In the genomic region with DNA sequence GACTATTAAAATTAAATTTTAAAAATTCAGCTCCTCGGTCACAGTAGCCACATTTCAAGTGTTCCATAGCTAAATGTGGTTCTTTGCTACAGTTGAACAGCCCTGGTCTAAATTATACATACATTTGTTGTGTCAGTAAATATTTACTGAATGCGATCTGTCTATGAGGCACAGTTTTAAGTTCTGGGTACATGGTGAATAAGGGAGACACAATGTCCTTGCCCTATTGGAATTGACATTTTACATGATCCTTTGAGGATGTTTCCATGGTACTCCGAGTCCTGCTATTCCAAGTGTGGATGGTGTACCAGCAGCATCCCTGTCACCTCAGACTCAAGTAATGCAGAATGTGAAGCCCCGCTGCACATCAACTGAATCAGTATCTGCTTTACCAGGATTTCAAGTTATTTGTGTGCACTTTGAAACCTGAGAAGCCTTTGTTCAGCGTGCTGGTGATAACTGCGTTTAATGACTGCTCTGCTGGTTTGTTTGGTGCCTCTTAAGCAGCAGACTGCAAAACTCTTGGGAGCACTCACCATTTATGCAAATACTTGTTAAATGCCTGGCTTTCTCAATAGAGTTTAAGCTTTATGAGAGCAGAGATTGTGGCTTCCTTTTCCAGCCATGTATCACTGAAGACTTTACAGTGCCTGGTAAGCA, we compare ENCODE assay signal across 8 cellular contexts. TPM values are rescaled to one million over a fixed set of nuclear protein-coding genes. Genes with fewer than 3 reads are reported as not detected.
A peak's percentile ranks its signal among the peaks of the same experiment; 100 is the strongest.
DNase-seq lines count a peak whose midpoint lies in the region; ATAC-seq and TF ChIP-seq lines count a peak whose summit lies in the region.

No MANE protein-coding gene starts in this region.

- peaks cover 0 to 3% of the 10 kb centered on the region in 2 donors for H3K9me3 ChIP-seq in lung (ENCODE audit: control insufficient read depth in 2 of 2, insufficient read depth in 1 of 2, low read length in 1 of 2)

- no peak overlapping the region for H3K27ac Mint-ChIP-seq in activated naive CD8-positive, alpha-beta T cell treated with anti-CD3 and anti-CD28 coated beads for 36 hours

- TF ChIP-seq CTCF in LNCaP clone FGC (IDR thresholded peaks at IDR 0.05; ENCODE audit: control insufficient read depth, extremely low read depth, insufficient read depth), result no peak
- TF ChIP-seq CTCF in lung (IDR thresholded peaks at IDR 0.05; ENCODE audit: control extremely low read depth, extremely low read depth), result no peak

- peaks cover 27% of the 10 kb centered on the region for H3K4me1 Mint-ChIP-seq in activated naive CD8-positive, alpha-beta T cell treated with anti-CD3 and anti-CD28 coated beads for 36 hours

- H3K27me3 Mint-ChIP-seq in activated naive CD8-positive, alpha-beta T cell treated with anti-CD3 and anti-CD28 coated beads for 36 hours, result peaks cover 13% of the 10 kb centered on the region

- no peak for ATAC-seq in lung (ENCODE audit: insufficient read depth, low FRiP score)

- no peaks in the 10 kb centered on the region for H3K27me3 ChIP-seq in lung (ENCODE audit: control insufficient read depth, insufficient read depth)

- H3K36me3 Mint-ChIP-seq in activated naive CD8-positive, alpha-beta T cell treated with anti-CD3 and anti-CD28 coated beads for 36 hours, result peaks cover 34% of the 10 kb centered on the region

- peak overlapping the region; percentile 81 for H3K4me3 Mint-ChIP-seq in activated naive CD8-positive, alpha-beta T cell treated with anti-CD3 and anti-CD28 coated beads for 36 hours

- in situ Hi-C loops in Caki2 (cut with HindIII; ENCODE audit: low pct_unique_long_range_greater_than_20kb, low sequenced_read_pairs), result no loop called here

- no peaks in the 10 kb centered on the region for H3K36me3 ChIP-seq in lung (ENCODE audit: control insufficient read depth in 2 of 2, insufficient read depth in 2 of 2, low read length in 2 of 2)

- peaks cover 7 to 11% of the 10 kb centered on the region in 2 donors for H3K4me1 ChIP-seq in lung (ENCODE audit: control insufficient read depth in 2 of 2, insufficient read depth in 2 of 2, low read length in 2 of 2)

- H3K9me3 Mint-ChIP-seq in activated naive CD8-positive, alpha-beta T cell treated with anti-CD3 and anti-CD28 coated beads for 36 hours, result peaks cover 20% of the 10 kb centered on the region

- WGBS in lung, 2 donors, result 66 to 83% methylated on average over 6 of the region's 6 CpGs

- DNase-seq in Caki2 (ENCODE audit: low read depth) (peak; percentile 27), LNCaP clone FGC (ENCODE audit: low read depth) (peak; percentile 84), lung (ENCODE audit: low spot score) (no peak), GF-D8 (lab: John Stamatoyannopoulos, UW) (no peak), cortex of kidney (lab: John Stamatoyannopoulos, UW) (no peak), dedifferentiated amniotic fluid mesenchymal stem cell (ENCODE audit: extremely low spot score) (no peak)
- no peak for DNase-seq in activated naive CD8-positive, alpha-beta T cell treated with anti-CD3 and anti-CD28 coated beads for 36 hours
- DNase-seq in activated effector memory CD4-positive, alpha-beta T cell treated with anti-CD3 and anti-CD28 coated beads, Interleukin-2, amount 50 U/mL, for 16 hours, result no peak

- peak overlapping the region; percentile 77 for H3K4me3 ChIP-seq in LNCaP clone FGC (ENCODE audit: low read depth, low read length)
- no peak overlapping the region for H3K4me3 ChIP-seq in lung

- H3K27ac ChIP-seq in lung (ENCODE audit: low read depth in 1 of 2, low read length in 1 of 2), result peak overlapping the region; percentile 39 to 47

RNA-seq across cellular contexts. Expression of a gene that starts 1.5 kb away (rescaled TPM):
- total RNA-seq in Caki2 (2014; rRNA removed; shearing (Covaris generic); ENCODE audit: low replicate concordance), result 16.0 and 19.7 TPM in 2 replicates
- total RNA-seq in activated naive CD8-positive, alpha-beta T cell treated with anti-CD3 and anti-CD28 coated beads for 36 hours, result 10 to 100 TPM; 49.5 to 51.8 TPM
- 10 to 100 TPM; 61.4 to 73.4 TPM for total RNA-seq in lung
- polyA plus RNA-seq in lung, result 10 to 100 TPM; 16.9 to 32.1 TPM

Comparison
In these comparisons a context has a peak if more than half of its experiments do, and no peak if none do; other contexts are left out.
1. DNase-seq: peak in Caki2 (single experiment) and LNCaP clone FGC (single experiment); none in activated naive CD8-positive, alpha-beta T cell treated with anti-CD3 and anti-CD28 coated beads for 36 hours (single experiment), lung (single experiment), GF-D8 (single experiment), activated effector memory CD4-positive, alpha-beta T cell treated with anti-CD3 and anti-CD28 coated beads, Interleukin-2, amount 50 U/mL, for 16 hours (single experiment), cortex of kidney (single experiment) and dedifferentiated amniotic fluid mesenchymal stem cell (single experiment).